ENCODE assay signal across 26 cellular contexts in genomic region chr15:58386081-58386480, GRCh38. TPM values are rescaled to one million over a fixed set of nuclear protein-coding genes. Genes with fewer than 3 reads are reported as not detected.
"Had no signal": no experiment of that assay in that cellular context is flagged by ENCODE, and none has a peak within 500 bp of the region (broad histone marks: within the 10 kb centered on the region; RNA-seq: fewer than 3 reads in every experiment).

No MANE protein-coding gene starts in this region.

- ATAC-seq: left cardiac atrium; left lung; mucosa of descending colon; naive thymus-derived CD4-positive, alpha-beta T cell; natural killer cell treated with Interleukin-12 subunit alpha and Interleukin-12 subunit beta and Interleukin-15 and Interleukin-18, amount 100 ng/mL, for 72 hours; sciatic nerve; stimulated activated naive B cell treated with anti-CD40 and anti-IgM and Interleukin-4, amounts not matched to agents 10 μg/mL and 1 μg/mL and 100 μg/mL, for 72 hours; stimulated activated naive CD8-positive, alpha-beta T cell treated with anti-CD3 and anti-CD28 coated beads, Interleukin-15, Interleukin-2, amounts not matched to agents 100 U/mL and 50 U/mL, for 24 hours had no signal

- H3K4me1 ChIP-seq: left lung, right atrium auricular region, testis, transverse colon, upper lobe of left lung had no signal

- DNase-seq: head of caudate nucleus; hippocampal formation; kidney glomerular epithelial cell; left cardiac atrium; left lung; midbrain; mucosa of descending colon; naive thymus-derived CD4-positive, alpha-beta T cell; ovary; stimulated activated CD4-positive, alpha-beta T cell treated with anti-CD3 and anti-CD28 coated beads, Interleukin-12 subunit alpha, Interleukin-12 subunit beta, amount 100 ng/mL, for 4 hours; stimulated activated CD4-positive, alpha-beta T cell treated with anti-CD3 and anti-CD28 coated beads, Interleukin-15, amount 100 ng/mL, for 24 hours; stimulated activated CD4-positive, alpha-beta T cell treated with anti-CD3 and anti-CD28 coated beads, Interleukin-2, amount 100 ng/mL, for 24 hours; stimulated activated CD4-positive, alpha-beta T cell treated with anti-CD3 and anti-CD28 coated beads, Interleukin-4, amount 100 ng/mL, for 1 hour; stimulated activated naive B cell treated with anti-CD40 and anti-IgM and Interleukin-4, amounts not matched to agents 10 μg/mL and 1 μg/mL and 100 μg/mL, for 72 hours; stimulated activated naive CD8-positive, alpha-beta T cell treated with anti-CD3 and anti-CD28 coated beads, Interleukin-15, Interleukin-2, amounts not matched to agents 100 U/mL and 50 U/mL, for 24 hours; substantia nigra; testis; thyroid gland; transverse colon; upper lobe of left lung had no signal

- H3K36me3 ChIP-seq: left lung, ovary, right atrium auricular region, thyroid gland, transverse colon, upper lobe of left lung had no signal

- H3K4me3 ChIP-seq: left lung, lung, mucosa of descending colon, ovary, right atrium auricular region, skin epidermis, testis, thyroid gland, transverse colon, upper lobe of left lung had no signal

- H3K9me3 ChIP-seq: left lung, mucosa of descending colon, ovary, right atrium auricular region, testis, thyroid gland, transverse colon, upper lobe of left lung had no signal

- H3K27ac ChIP-seq: left lung, ovary, right atrium auricular region, testis, thyroid gland, transverse colon, upper lobe of left lung had no signal

- H3K27me3 ChIP-seq: left lung, ovary, right atrium auricular region, testis, thyroid gland, transverse colon, upper lobe of left lung had no signal

RNA-seq across cellular contexts. Expression of gene LIPC, which starts 45.7 kb away (rescaled TPM):
- total RNA-seq: mesenteric fat pad had no signal
